Comparison of ENCODE assay signal across 8 cellular contexts in genomic region chr11:28110108-28110838, GRCh38. TPM values are rescaled to one million over a fixed set of nuclear protein-coding genes. Genes with fewer than 3 reads are reported as not detected.
DNase-seq lines count a peak whose midpoint lies in the region; ATAC-seq, FAIRE-seq and TF ChIP-seq lines count a peak whose summit lies in the region.

No MANE protein-coding gene starts in this region.

- peak overlapping the region; percentile 98 for H3K27ac Mint-ChIP-seq in central memory CD8-positive, alpha-beta T cell (ENCODE audit: low read depth)

- no peak for TF ChIP-seq CTCF in A549 (IDR thresholded peaks at IDR 0.05)
- TF ChIP-seq CTCF in kidney (IDR thresholded peaks at IDR 0.05; ENCODE audit: borderline replicate concordance, extremely low read depth, insufficient read depth) = no peak

- peak; percentile 54 to 62 for TF ChIP-seq RAD21 in A549 (conservative IDR thresholded peaks at IDR 0.05 in 1 of 2, IDR thresholded peaks at IDR 0.05 in 1 of 2)

- FAIRE-seq in A549 (lab: Jason Lieb, UNC) (no peak), kidney (lab: Jason Lieb, UNC) (no peak)

- CTCF ChIA-PET in A549 (lab: Yijun Ruan, JAX) = interaction anchor here (1.6 kb wide), 1 partner anchor 393 kb away, joined by 4 read pairs; no protein-coding TSS in a partner anchor

- H3K36me3 ChIP-seq in kidney (ENCODE audit: control insufficient read depth in 1 of 2, insufficient read depth in 2 of 2, low read length in 2 of 2) = no peaks in the 10 kb centered on the region

- intact Hi-C loops in kidney (cut with DNase I) = no loop called here

- H3K9me3 Mint-ChIP-seq in central memory CD8-positive, alpha-beta T cell = no peaks in the 10 kb centered on the region

- peaks cover 24% of the 10 kb centered on the region for H3K36me3 Mint-ChIP-seq in central memory CD8-positive, alpha-beta T cell (ENCODE audit: insufficient read depth)

- H3K4me2 ChIP-seq in A549 = peak overlapping the region; percentile 89

- WGBS in A549 (ENCODE audit: missing lambda C conversion rate) = under 1% methylated on average over 31 of the region's 31 CpGs

- peak overlapping the region; percentile 90 to 93 for H3K27ac ChIP-seq in A549
- peak overlapping the region; percentile 20 to 75 for H3K27ac ChIP-seq in kidney (ENCODE audit: low read depth in 2 of 2, low read length in 2 of 2)

- peak; percentile 63 to 69 for ATAC-seq in A549
- ATAC-seq in GM18517 (IDR thresholded peaks at IDR 0.05; ENCODE audit: unreplicated experiment) = peak; percentile 32
- peak; percentile 35 for ATAC-seq in HG03039 (IDR thresholded peaks at IDR 0.05; ENCODE audit: unreplicated experiment)
- ATAC-seq in central memory CD8-positive, alpha-beta T cell (replicated peaks; ENCODE audit: extremely low read depth, poor library complexity, severe bottlenecking) = no peak

- DNase-seq in A549 (ENCODE audit: low read depth in 1 of 2, low spot score in 1 of 2) (peak; percentile 47 to 88), NCI-H2196 treated with DMSO at 0.1 percent for 48 hours (lab: John Stamatoyannopoulos, UW; ENCODE audit: unreplicated experiment) (peak; percentile 66), kidney (peak; percentile 88)
- DNase-seq in activated CD4-positive, CD25-positive, alpha-beta regulatory T cell (lab: John Stamatoyannopoulos, UW) = peak; percentile 10 to 35 (median 24)
- peak; percentile 21 to 30 for DNase-seq in central memory CD8-positive, alpha-beta T cell (ENCODE audit: low spot score in 2 of 2)
- peak; percentile 57 for DNase-seq in stimulated activated CD4-positive, alpha-beta T cell treated with anti-CD3 and anti-CD28 coated beads, Interleukin-12 subunit alpha, Interleukin-12 subunit beta, amount 100 ng/mL, for 4 hours

- H3K4me3 Mint-ChIP-seq in central memory CD8-positive, alpha-beta T cell = peak overlapping the region; percentile 92

- TF ChIP-seq EP300 in A549 (IDR thresholded peaks at IDR 0.05) = no peak

- H3K9me3 ChIP-seq in A549 = no peaks in the 10 kb centered on the region
- H3K9me3 ChIP-seq in kidney (ENCODE audit: control insufficient read depth in 1 of 2, low read length in 2 of 2) = no peaks in the 10 kb centered on the region

- peaks cover 50% of the 10 kb centered on the region for H3K4me1 Mint-ChIP-seq in central memory CD8-positive, alpha-beta T cell

- peak; percentile 65 for TF ChIP-seq POLR2A in A549 (IDR thresholded peaks at IDR 0.05; ENCODE audit: low read length)

- H3K4me1 ChIP-seq in A549 = peaks cover 30% of the 10 kb centered on the region
- H3K4me1 ChIP-seq in kidney (ENCODE audit: control insufficient read depth in 1 of 2, insufficient read depth in 1 of 2, low read depth in 1 of 2, low read length in 2 of 2) = peaks cover 5 to 14% of the 10 kb centered on the region in 2 donors

- peak overlapping the region; percentile 27 to 90 for H3K9ac ChIP-seq in kidney (ENCODE audit: low read length in 2 of 2)

- POLR2A ChIA-PET in A549 (lab: Yijun Ruan, JAX) = interaction anchor here (0.7 to 1.4 kb wide), 4 partner anchors 391 to 726 kb away, joined by 3 to 7 read pairs (median 4); partner anchors contain the start of gene BDNF

- H3K27me3 Mint-ChIP-seq in central memory CD8-positive, alpha-beta T cell = no peaks in the 10 kb centered on the region

- peak overlapping the region; percentile 82 for H3K4me3 ChIP-seq in A549
- H3K4me3 ChIP-seq in kidney (ENCODE audit: low read length in 2 of 2) = peak overlapping the region; percentile 69 to 79

TF ChIP-seq in A549, 52 proteins besides CTCF, POLR2A, EP300 and RAD21 (continues in another document):
- no peak for TF ChIP-seq MAFK (IDR thresholded peaks at IDR 0.05; ENCODE audit: partially characterized antibody)
- 0 out of 2 replicates have a peak, but pooled peaks have one; percentile 31 for TF ChIP-seq MAZ (IDR thresholded peaks at IDR 0.05; ENCODE audit: borderline replicate concordance, low read depth, low read length)
- no peak for TF ChIP-seq KDM1A (IDR thresholded peaks at IDR 0.05; ENCODE audit: low read depth)
- TF ChIP-seq RCOR1 (IDR thresholded peaks at IDR 0.05; ENCODE audit: low read depth, low read length) = no peak
- TF ChIP-seq CBX2 (IDR thresholded peaks at IDR 0.05; ENCODE audit: borderline replicate concordance, low read depth) = no peak
- no peak for TF ChIP-seq USF2 (IDR thresholded peaks at IDR 0.05)
- TF ChIP-seq CHD2 (IDR thresholded peaks at IDR 0.05; ENCODE audit: low read length, partially characterized antibody) = no peak
- TF ChIP-seq NPAS2 (CRISPR knock-in tag; IDR thresholded peaks at IDR 0.05; ENCODE audit: borderline replicate concordance) = no peak
- peak; percentile 64 for TF ChIP-seq PBX3 (IDR thresholded peaks at IDR 0.05)
- TF ChIP-seq ZNF302 (CRISPR knock-in tag; IDR thresholded peaks at IDR 0.05) = no peak
- TF ChIP-seq E2F6 (IDR thresholded peaks at IDR 0.05; ENCODE audit: borderline replicate concordance, low read depth) = peak; percentile 59; the same call in 1 of the 2 replicates
- TF ChIP-seq BCL3 (IDR thresholded peaks at IDR 0.05) = peak; percentile 81; the same call in 2 of the 3 replicates
- no peak for TF ChIP-seq ZSCAN20 (CRISPR knock-in tag; IDR thresholded peaks at IDR 0.05)
- TF ChIP-seq GATA3 (IDR thresholded peaks at IDR 0.05; ENCODE audit: borderline replicate concordance) = peak; percentile 64
- peak in 1 of 2 experiments; percentile 36; a peak in 1 of 4 replicates for TF ChIP-seq CEBPB (IDR thresholded peaks at IDR 0.05)
- no peak for TF ChIP-seq FOSL2 (IDR thresholded peaks at IDR 0.05)
- peak; percentile 45 for TF ChIP-seq FOSL2 (CRISPR knock-in tag; IDR thresholded peaks at IDR 0.05)
- 0 out of 2 replicates have a peak, but pooled peaks have one; percentile 29 for TF ChIP-seq HOXB5 (CRISPR knock-in tag; IDR thresholded peaks at IDR 0.05)
- TF ChIP-seq HMGXB4 (CRISPR knock-in tag; IDR thresholded peaks at IDR 0.05; ENCODE audit: borderline replicate concordance) = no peak

RNA-seq across cellular contexts. Expression of gene METTL15, which starts 2.1 kb away (rescaled TPM):
- polyA plus RNA-seq in A549 (2011; rRNA removed) (21.9 and 23.5 TPM in 2 replicates), A549 (2017; fragmentation: RNase III; extraction: RNeasy Plus Mini Kit Qiagen cat#74134 plus additional on column Dnase treatment) (8.9 to 9.5 TPM (median 9.0 TPM) in 3 replicates), kidney (ENCODE audit: insufficient read depth, low read depth, low replicate concordance) (6.4 TPM)
- polyA plus RNA-seq in A549 (2012; cell fraction: cytosol; rRNA removed) = 3.9 and 6.1 TPM in 2 replicates
- 3.5 and 5.0 TPM in 2 replicates for polyA plus RNA-seq in A549 (2012; cell fraction: nucleus; rRNA removed)
- 47.9 and 48.2 TPM in 2 replicates for polyA minus RNA-seq in A549 (2011; rRNA and poly(A)+ RNA removed)
- 14.7 TPM for total RNA-seq in kidney

RNA-seq across cellular contexts. Expression of gene KIF18A, which starts 2.3 kb away (rescaled TPM):
- polyA plus RNA-seq in A549 (2011; rRNA removed) = 29.8 and 47.2 TPM in 2 replicates
- 7.3 and 7.5 TPM in 2 replicates for polyA plus RNA-seq in A549 (2012; cell fraction: cytosol; rRNA removed)
- 6.7 and 9.3 TPM in 2 replicates for polyA plus RNA-seq in A549 (2012; cell fraction: nucleus; rRNA removed)
- 24.8 to 25.6 TPM (median 25.5 TPM) in 3 replicates for polyA plus RNA-seq in A549 (2017; fragmentation: RNase III; extraction: RNeasy Plus Mini Kit Qiagen cat#74134 plus additional on column Dnase treatment)
- polyA minus RNA-seq in A549 (2011; rRNA and poly(A)+ RNA removed) = 31.7 and 32.2 TPM in 2 replicates
- total RNA-seq in kidney = 0.50 TPM
- 0.39 TPM for polyA plus RNA-seq in kidney (ENCODE audit: insufficient read depth, low read depth, low replicate concordance)

Comparison
In these comparisons a context has a peak if more than half of its experiments do, and no peak if none do; other contexts are left out.
1. DNase-seq: peak in every context shown above with its lines; median percentile 88 in kidney; 68 in A549; 66 in NCI-H2196 treated with DMSO at 0.1 percent for 48 hours; 57 in stimulated activated CD4-positive, alpha-beta T cell treated with anti-CD3 and anti-CD28 coated beads, Interleukin-12 subunit alpha, Interleukin-12 subunit beta, amount 100 ng/mL, for 4 hours; 26 in central memory CD8-positive, alpha-beta T cell; 24 in activated CD4-positive, CD25-positive, alpha-beta regulatory T cell.